Comparison of ENCODE assay signal across 17 cellular contexts in genomic region chr2:20322527-20323300, GRCh38. TPM values are rescaled to one million over a fixed set of nuclear protein-coding genes. Genes with fewer than 3 reads are reported as not detected.
A peak's percentile ranks its signal among the peaks of the same experiment; 100 is the strongest.
DNase-seq lines count a peak whose midpoint lies in the region; ATAC-seq and TF ChIP-seq lines count a peak whose summit lies in the region.
"Had no signal": no experiment of that assay in that cellular context is flagged by ENCODE, and none has a peak within 500 bp of the region (broad histone marks: within the 10 kb centered on the region; RNA-seq: fewer than 3 reads in every experiment).

No MANE protein-coding gene starts in this region.

- no peak for TF ChIP-seq POLR2A in body of pancreas (IDR thresholded peaks at IDR 0.05)

- no peak overlapping the region for H3K4me3 Mint-ChIP-seq in activated CD4-positive, alpha-beta T cell treated with anti-CD3 and anti-CD28 coated beads, Interleukin-2, amount 10 ng/mL, durations not matched to agents 7 days and 5 days
- H3K4me3 Mint-ChIP-seq in central memory CD8-positive, alpha-beta T cell: no peak overlapping the region
- H3K4me3 Mint-ChIP-seq in natural killer cell treated with Interleukin-12 subunit alpha and Interleukin-12 subunit beta and Interleukin-15 and Interleukin-18, amount 100 ng/mL, for 72 hours: no peak overlapping the region

- intact Hi-C loops in body of pancreas (cut with DNase I): no loop called here

- H3K27ac Mint-ChIP-seq in activated CD4-positive, alpha-beta T cell treated with anti-CD3 and anti-CD28 coated beads, Interleukin-2, amount 10 ng/mL, durations not matched to agents 7 days and 5 days: peak overlapping the region; percentile 54
- H3K27ac Mint-ChIP-seq in central memory CD8-positive, alpha-beta T cell (ENCODE audit: low read depth): peak overlapping the region; percentile 68
- peak overlapping the region; percentile 10 to 18 for H3K27ac Mint-ChIP-seq in natural killer cell treated with Interleukin-12 subunit alpha and Interleukin-12 subunit beta and Interleukin-15 and Interleukin-18, amount 100 ng/mL, for 72 hours

- H3K9me3 ChIP-seq in body of pancreas: no peaks in the 10 kb centered on the region
- H3K9me3 ChIP-seq: right lobe of liver had no signal

- peaks cover 60% of the 10 kb centered on the region for H3K36me3 Mint-ChIP-seq in activated CD4-positive, alpha-beta T cell treated with anti-CD3 and anti-CD28 coated beads, Interleukin-2, amount 10 ng/mL, durations not matched to agents 7 days and 5 days (ENCODE audit: low read depth)
- H3K36me3 Mint-ChIP-seq in central memory CD8-positive, alpha-beta T cell (ENCODE audit: insufficient read depth): peaks cover 40% of the 10 kb centered on the region
- H3K36me3 Mint-ChIP-seq in natural killer cell treated with Interleukin-12 subunit alpha and Interleukin-12 subunit beta and Interleukin-15 and Interleukin-18, amount 100 ng/mL, for 72 hours: peaks cover 29% of the 10 kb centered on the region

- H3K4me1 ChIP-seq in body of pancreas: peaks cover 25% of the 10 kb centered on the region

- TF ChIP-seq CTCF in body of pancreas (IDR thresholded peaks at IDR 0.05): no peak

- POLR2A ChIA-PET in activated CD4-positive, alpha-beta T cell treated with anti-CD3 and anti-CD28 coated beads, Interleukin-2, amount 10 ng/mL, durations not matched to agents 7 days and 5 days (lab: Charles Lee): no interaction called here

- H3K9me3 Mint-ChIP-seq in activated CD4-positive, alpha-beta T cell treated with anti-CD3 and anti-CD28 coated beads, Interleukin-2, amount 10 ng/mL, durations not matched to agents 7 days and 5 days: no peaks in the 10 kb centered on the region
- no peaks in the 10 kb centered on the region for H3K9me3 Mint-ChIP-seq in central memory CD8-positive, alpha-beta T cell
- no peaks in the 10 kb centered on the region for H3K9me3 Mint-ChIP-seq in natural killer cell treated with Interleukin-12 subunit alpha and Interleukin-12 subunit beta and Interleukin-15 and Interleukin-18, amount 100 ng/mL, for 72 hours

- WGBS in body of pancreas, 2 donors: 91 to 96% methylated on average over 11 of the region's 11 CpGs

- no peaks in the 10 kb centered on the region for H3K27me3 ChIP-seq in body of pancreas
- H3K27me3 ChIP-seq: right lobe of liver had no signal

- H3K4me3 ChIP-seq in body of pancreas: no peak overlapping the region
- H3K4me3 ChIP-seq: right lobe of liver had no signal

- no peak overlapping the region for H3K27ac ChIP-seq in body of pancreas
- H3K27ac ChIP-seq: right lobe of liver had no signal

- DNase-seq in activated CD4-positive, alpha-beta T cell treated with anti-CD3 and anti-CD28 coated beads, Interleukin-2, amount 10 ng/mL, durations not matched to agents 7 days and 5 days: no peak
- DNase-seq in activated CD4-positive, alpha-beta T cell treated with anti-CD3 and anti-CD28 coated beads, Interleukin-2, amount 50 U/mL, for 1 hour: no peak
- DNase-seq in NCI-H2029 treated with DMSO at 0.1 percent for 48 hours (lab: John Stamatoyannopoulos, UW): peak; percentile 61
- no peak for DNase-seq in central memory CD8-positive, alpha-beta T cell (ENCODE audit: low spot score in 2 of 2)
- DNase-seq in natural killer cell treated with Interleukin-12 subunit alpha and Interleukin-12 subunit beta and Interleukin-15 and Interleukin-18, amount 100 ng/mL, for 72 hours (ENCODE audit: low spot score): no peak
- no peak for DNase-seq in foreskin melanocyte
- DNase-seq in body of pancreas: no peak
- no peak for DNase-seq in MV-4-11 (lab: John Stamatoyannopoulos, UW)
- DNase-seq: activated CD4-positive, CD25-positive, alpha-beta regulatory T cell; amygdala; central memory CD4-positive, alpha-beta T cell; EL; islet precursor cell; NCI-H1417 treated with DMSO at 0.1 percent for 48 hours; NCI-H345; right lobe of liver had no signal

- no peak for ATAC-seq in central memory CD8-positive, alpha-beta T cell (replicated peaks; ENCODE audit: extremely low read depth, poor library complexity, severe bottlenecking)
- ATAC-seq in natural killer cell treated with Interleukin-12 subunit alpha and Interleukin-12 subunit beta and Interleukin-15 and Interleukin-18, amount 100 ng/mL, for 72 hours: no peak
- no peak for ATAC-seq in body of pancreas
- ATAC-seq: HCT116 had no signal

- peaks cover 0 to 4% of the 10 kb centered on the region in 2 donors for H3K36me3 ChIP-seq in body of pancreas (replicated peaks in 1 of 2; ENCODE audit: insufficient read depth in 1 of 2, low read depth in 2 of 2)

- H3K4me1 Mint-ChIP-seq in activated CD4-positive, alpha-beta T cell treated with anti-CD3 and anti-CD28 coated beads, Interleukin-2, amount 10 ng/mL, durations not matched to agents 7 days and 5 days: peaks cover 56% of the 10 kb centered on the region
- peaks cover 67% of the 10 kb centered on the region for H3K4me1 Mint-ChIP-seq in central memory CD8-positive, alpha-beta T cell
- H3K4me1 Mint-ChIP-seq in natural killer cell treated with Interleukin-12 subunit alpha and Interleukin-12 subunit beta and Interleukin-15 and Interleukin-18, amount 100 ng/mL, for 72 hours (ENCODE audit: low read depth in 2 of 2): peaks cover 44 to 53% of the 10 kb centered on the region in 2 donors

- no peaks in the 10 kb centered on the region for H3K27me3 Mint-ChIP-seq in activated CD4-positive, alpha-beta T cell treated with anti-CD3 and anti-CD28 coated beads, Interleukin-2, amount 10 ng/mL, durations not matched to agents 7 days and 5 days
- H3K27me3 Mint-ChIP-seq in central memory CD8-positive, alpha-beta T cell: no peaks in the 10 kb centered on the region
- no peaks in the 10 kb centered on the region for H3K27me3 Mint-ChIP-seq in natural killer cell treated with Interleukin-12 subunit alpha and Interleukin-12 subunit beta and Interleukin-15 and Interleukin-18, amount 100 ng/mL, for 72 hours

- CTCF ChIA-PET in activated CD4-positive, alpha-beta T cell treated with anti-CD3 and anti-CD28 coated beads, Interleukin-2, amount 10 ng/mL, durations not matched to agents 7 days and 5 days (lab: Charles Lee): interaction anchor here (1.0 kb wide), 1 partner anchor 54 kb away, joined by 3 read pairs; no protein-coding TSS in a partner anchor

RNA-seq across cellular contexts. Expression of gene PUM2, which starts 27.9 kb away (rescaled TPM):
- total RNA-seq in activated CD4-positive, alpha-beta T cell treated with anti-CD3 and anti-CD28 coated beads, Interleukin-2, amount 10 ng/mL, durations not matched to agents 7 days and 5 days: 100 to 1,000 TPM; 123 to 131 TPM
- 100 to 1,000 TPM; 107 to 144 TPM for total RNA-seq in natural killer cell treated with Interleukin-12 subunit alpha and Interleukin-12 subunit beta and Interleukin-15 and Interleukin-18, amount 100 ng/mL, for 72 hours
- total RNA-seq in body of pancreas: 10 to 100 TPM; 25.7 to 43.3 TPM

Comparison
In these comparisons a context has a peak if more than half of its experiments do, and no peak if none do; other contexts are left out.
1. H3K27ac Mint-ChIP-seq: peak in every context shown above with its lines; median percentile 68 in central memory CD8-positive, alpha-beta T cell; 54 in activated CD4-positive, alpha-beta T cell treated with anti-CD3 and anti-CD28 coated beads, Interleukin-2, amount 10 ng/mL, durations not matched to agents 7 days and 5 days; 14 in natural killer cell treated with Interleukin-12 subunit alpha and Interleukin-12 subunit beta and Interleukin-15 and Interleukin-18, amount 100 ng/mL, for 72 hours.